1 cellular context compared by ENCODE assay signal in genomic region chr6:142841915-142842314, GRCh38.
TF ChIP-seq lines count a peak whose summit lies in the region.

No MANE protein-coding gene starts in this region.

TF ChIP-seq in GM23338, 12 proteins besides CTCF, POLR2A, EP300 and RAD21 (continued from another document):
- TF ChIP-seq ZNF462 (CRISPR knock-in tag; IDR thresholded peaks at IDR 0.05) (no peak), ZNF331 (CRISPR knock-in tag; IDR thresholded peaks at IDR 0.05; ENCODE audit: low read depth) (no peak), ZNF114 (CRISPR knock-in tag; IDR thresholded peaks at IDR 0.05) (no peak)
TF ChIP-seq in GM23338: peak in this region for 0.
